In genomic region chr14:32731249-32731648, GRCh38 we compare ENCODE assay signal across 22 cellular contexts.
"Had no signal": no experiment of that assay in that cellular context is flagged by ENCODE, and none has a peak within 500 bp of the region (broad histone marks: within the 10 kb centered on the region; RNA-seq: fewer than 3 reads in every experiment).

No MANE protein-coding gene starts in this region.

- H3K27ac ChIP-seq: colonic mucosa, esophagus muscularis mucosa, foreskin keratinocyte, gastrocnemius medialis, heart left ventricle, hepatocyte, left ventricle myocardium inferior, lower lobe of right lung had no signal

- DNase-seq: cerebellar nuclear complex; colonic mucosa; cortex of kidney; effector CD4-positive, alpha-beta T cell; effector memory CD4-positive, alpha-beta T cell; foreskin keratinocyte; gastrocnemius medialis; heart left ventricle; hypothalamus; immature natural killer cell; islet precursor cell; kidney; kidney glomerular epithelial cell; left cardiac atrium; left ventricle myocardium inferior; lower lobe of right lung; mesenchymal stem cell had no signal

- H3K27me3 Mint-ChIP-seq: dendritic cell treated with granulocyte-macrophage colony-stimulating factor and Interleukin-4, amounts not matched to agents 40 ng/mL and 50 ng/mL, for 4 days had no signal

- H3K4me3 Mint-ChIP-seq: dendritic cell treated with granulocyte-macrophage colony-stimulating factor and Interleukin-4, amounts not matched to agents 40 ng/mL and 50 ng/mL, for 4 days; immature natural killer cell; mesothelial cell of epicardium had no signal

- H3K4me3 ChIP-seq: colonic mucosa, esophagus muscularis mucosa, gastrocnemius medialis, heart left ventricle, hepatocyte, left ventricle myocardium inferior, lower lobe of right lung had no signal

- H3K9me3 ChIP-seq: colonic mucosa, esophagus muscularis mucosa, gastrocnemius medialis, heart left ventricle, left ventricle myocardium inferior, lower lobe of right lung had no signal

- ATAC-seq: foreskin keratinocyte, gastrocnemius medialis, heart left ventricle, left cardiac atrium, lower lobe of right lung had no signal

- H3K4me1 ChIP-seq: colonic mucosa, esophagus muscularis mucosa, foreskin keratinocyte, gastrocnemius medialis, lower lobe of right lung had no signal

- H3K27me3 ChIP-seq: colonic mucosa, esophagus muscularis mucosa, foreskin keratinocyte, gastrocnemius medialis, heart left ventricle, hepatocyte had no signal

- H3K36me3 ChIP-seq: colonic mucosa, esophagus muscularis mucosa, gastrocnemius medialis, left ventricle myocardium inferior, lower lobe of right lung had no signal

- H3K36me3 Mint-ChIP-seq: immature natural killer cell, mesothelial cell of epicardium had no signal

- H3K4me1 Mint-ChIP-seq: immature natural killer cell had no signal

- FAIRE-seq: endothelial cell of umbilical vein, kidney had no signal

- H3K9me3 Mint-ChIP-seq: dendritic cell treated with granulocyte-macrophage colony-stimulating factor and Interleukin-4, amounts not matched to agents 40 ng/mL and 50 ng/mL, for 4 days; mesothelial cell of epicardium had no signal

- H3K27ac Mint-ChIP-seq: dendritic cell treated with granulocyte-macrophage colony-stimulating factor and Interleukin-4, amounts not matched to agents 40 ng/mL and 50 ng/mL, for 4 days; immature natural killer cell; mesothelial cell of epicardium had no signal
